Comparison of ENCODE assay signal across 1 cellular context in the genomic region with DNA sequence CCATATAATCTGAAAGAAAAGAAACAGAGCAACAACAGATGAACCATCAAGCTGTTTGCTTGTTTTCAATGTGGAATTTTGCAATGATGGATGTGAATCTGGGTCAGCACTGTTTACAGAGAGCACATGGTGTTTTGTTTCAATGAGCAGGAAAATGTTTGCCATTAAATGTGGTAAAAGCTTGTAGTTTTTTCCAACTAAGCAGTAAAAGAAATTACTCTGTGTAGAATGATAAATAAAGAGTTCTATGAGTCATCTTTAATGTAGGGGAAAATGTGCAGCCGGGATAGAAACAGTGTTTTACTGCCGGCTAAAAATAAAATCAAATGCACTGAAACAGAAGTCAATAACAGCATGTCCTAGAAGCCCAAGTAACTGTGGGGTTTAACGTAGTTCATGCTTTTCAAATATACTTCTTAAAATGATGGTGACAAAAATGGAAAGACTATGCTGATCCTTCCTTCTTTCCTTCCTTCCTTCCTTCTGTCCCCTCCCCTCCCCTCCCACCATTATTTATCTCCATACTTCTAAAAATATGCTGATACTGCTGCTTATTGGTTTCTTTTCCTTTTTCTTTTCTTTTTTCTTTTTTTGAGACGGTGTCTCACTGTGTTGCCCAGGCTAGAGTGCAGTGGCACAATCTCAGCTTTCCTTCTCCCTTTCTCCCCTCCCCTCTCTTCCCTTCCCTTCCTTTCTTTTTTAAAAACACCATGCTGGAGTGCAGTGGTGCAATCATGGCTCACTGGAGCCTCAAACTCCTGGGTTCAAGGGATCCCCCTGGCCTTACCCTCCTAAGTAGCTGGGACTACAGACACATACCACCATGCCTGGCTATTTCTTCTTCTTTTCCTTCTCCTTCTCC.
A peak's percentile ranks its signal among the peaks of the same experiment; 100 is the strongest.
TF ChIP-seq lines count a peak whose summit lies in the region.

No MANE protein-coding gene starts in this region.

TF ChIP-seq in HepG2, 621 proteins besides CTCF, POLR2A, EP300 and RAD21 (continued from another document and continues in another):
- TF ChIP-seq, protein P1, sequence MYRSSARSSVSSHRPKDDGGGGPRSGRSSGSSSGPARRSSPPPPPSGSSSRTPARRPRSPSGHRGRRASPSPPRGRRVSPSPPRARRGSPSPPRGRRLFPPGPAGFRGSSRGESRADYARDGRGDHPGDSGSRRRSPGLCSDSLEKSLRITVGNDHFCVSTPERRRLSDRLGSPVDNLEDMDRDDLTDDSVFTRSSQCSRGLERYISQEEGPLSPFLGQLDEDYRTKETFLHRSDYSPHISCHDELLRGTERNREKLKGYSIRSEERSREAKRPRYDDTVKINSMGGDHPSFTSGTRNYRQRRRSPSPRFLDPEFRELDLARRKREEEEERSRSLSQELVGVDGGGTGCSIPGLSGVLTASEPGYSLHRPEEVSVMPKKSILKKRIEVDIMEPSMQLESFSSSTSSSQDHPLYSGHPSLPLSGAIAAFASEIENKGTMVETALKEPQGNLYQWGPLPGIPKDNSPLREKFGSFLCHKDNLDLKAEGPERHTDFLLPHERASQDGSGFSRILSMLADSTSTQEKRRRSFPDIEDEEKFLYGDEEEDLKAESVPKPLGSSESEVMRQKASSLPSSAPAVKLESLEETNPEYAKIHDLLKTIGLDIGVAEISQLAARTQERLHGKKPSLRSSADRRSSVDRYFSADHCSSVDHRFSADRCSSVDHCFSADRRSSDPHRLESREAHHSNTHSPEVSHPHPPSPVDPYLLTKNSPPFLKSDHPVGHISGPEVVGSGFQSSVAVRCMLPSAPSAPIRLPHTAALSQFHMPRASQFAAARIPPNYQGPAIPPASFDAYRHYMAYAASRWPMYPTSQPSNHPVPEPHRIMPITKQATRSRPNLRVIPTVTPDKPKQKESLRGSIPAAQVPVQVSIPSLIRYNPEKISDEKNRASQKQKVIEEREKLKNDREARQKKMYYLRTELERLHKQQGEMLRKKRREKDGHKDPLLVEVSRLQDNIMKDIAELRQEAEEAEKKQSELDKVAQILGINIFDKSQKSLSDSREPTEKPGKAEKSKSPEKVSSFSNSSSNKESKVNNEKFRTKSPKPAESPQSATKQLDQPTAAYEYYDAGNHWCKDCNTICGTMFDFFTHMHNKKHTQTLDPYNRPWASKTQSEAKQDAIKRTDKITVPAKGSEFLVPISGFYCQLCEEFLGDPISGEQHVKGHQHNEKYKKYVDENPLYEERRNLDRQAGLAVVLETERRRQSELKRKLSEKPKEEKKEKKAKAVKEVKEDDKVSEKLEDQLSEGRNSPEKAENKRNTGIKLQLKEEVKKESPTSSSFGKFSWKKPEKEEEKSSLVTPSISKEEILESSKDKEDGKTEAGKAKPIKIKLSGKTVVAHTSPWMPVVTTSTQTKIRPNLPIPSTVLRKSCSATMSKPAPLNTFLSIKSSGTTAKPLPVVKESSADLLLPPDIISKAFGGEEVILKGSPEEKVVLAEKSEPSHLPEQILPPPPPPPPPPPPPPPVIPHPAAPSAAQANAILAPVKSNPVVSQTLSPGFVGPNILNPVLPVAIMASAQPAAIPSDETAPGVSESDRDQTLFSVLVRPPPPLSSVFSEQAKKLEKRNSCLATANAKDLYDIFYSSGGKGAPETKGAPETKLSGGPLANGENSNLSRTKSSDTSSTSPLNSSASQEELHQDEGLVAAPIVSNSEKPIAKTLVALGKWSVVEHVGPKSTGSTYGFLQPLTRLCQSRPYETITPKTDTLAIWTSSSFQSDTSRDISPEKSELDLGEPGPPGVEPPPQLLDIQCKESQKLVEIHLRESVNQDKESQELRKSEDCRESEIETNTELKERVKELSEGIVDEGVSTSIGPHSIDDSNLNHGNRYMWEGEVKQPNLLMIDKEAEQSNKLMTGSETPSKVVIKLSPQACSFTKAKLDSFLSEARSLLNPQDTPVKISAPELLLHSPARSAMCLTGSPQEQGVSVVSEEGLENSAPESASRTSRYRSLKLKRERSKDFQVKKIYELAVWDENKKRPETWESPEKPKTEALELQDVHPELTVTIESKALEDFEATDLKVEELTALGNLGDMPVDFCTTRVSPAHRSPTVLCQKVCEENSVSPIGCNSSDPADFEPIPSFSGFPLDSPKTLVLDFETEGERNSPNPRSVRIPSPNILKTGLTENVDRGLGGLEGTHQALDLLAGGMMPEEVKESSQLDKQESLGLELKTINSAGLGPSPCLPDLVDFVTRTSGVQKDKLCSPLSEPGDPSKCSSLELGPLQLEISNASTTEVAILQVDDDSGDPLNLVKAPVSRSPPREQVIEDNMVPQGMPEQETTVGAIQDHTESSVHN (CRISPR knock-in tag; IDR thresholded peaks at IDR 0.05) = no peak
- peak; percentile 51; the same call in 1 of the 2 replicates for TF ChIP-seq KAT8 (CRISPR knock-in tag; IDR thresholded peaks at IDR 0.05)
- no peak; the same call in none of the 2 replicates for TF ChIP-seq GABPB1 (CRISPR knock-in tag; IDR thresholded peaks at IDR 0.05)
- TF ChIP-seq RARG (CRISPR knock-in tag; IDR thresholded peaks at IDR 0.05; ENCODE audit: low read depth) = no peak
- TF ChIP-seq GATAD2A (CRISPR knock-in tag; IDR thresholded peaks at IDR 0.05) = peak; percentile 95
- TF ChIP-seq CREM (IDR thresholded peaks at IDR 0.05) = peak; percentile 63; the same call in 1 of the 2 replicates
- no peak for TF ChIP-seq CREM (CRISPR knock-in tag; IDR thresholded peaks at IDR 0.05)
- TF ChIP-seq ZNF816 (CRISPR knock-in tag; IDR thresholded peaks at IDR 0.05; ENCODE audit: borderline replicate concordance) = no peak
- no peak for TF ChIP-seq ZNF484 (CRISPR knock-in tag; IDR thresholded peaks at IDR 0.05; ENCODE audit: borderline replicate concordance, low read depth)
- TF ChIP-seq, protein P2, sequence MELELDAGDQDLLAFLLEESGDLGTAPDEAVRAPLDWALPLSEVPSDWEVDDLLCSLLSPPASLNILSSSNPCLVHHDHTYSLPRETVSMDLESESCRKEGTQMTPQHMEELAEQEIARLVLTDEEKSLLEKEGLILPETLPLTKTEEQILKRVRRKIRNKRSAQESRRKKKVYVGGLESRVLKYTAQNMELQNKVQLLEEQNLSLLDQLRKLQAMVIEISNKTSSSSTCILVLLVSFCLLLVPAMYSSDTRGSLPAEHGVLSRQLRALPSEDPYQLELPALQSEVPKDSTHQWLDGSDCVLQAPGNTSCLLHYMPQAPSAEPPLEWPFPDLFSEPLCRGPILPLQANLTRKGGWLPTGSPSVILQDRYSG (CRISPR knock-in tag; IDR thresholded peaks at IDR 0.05) = no peak
- TF ChIP-seq, protein P3, sequence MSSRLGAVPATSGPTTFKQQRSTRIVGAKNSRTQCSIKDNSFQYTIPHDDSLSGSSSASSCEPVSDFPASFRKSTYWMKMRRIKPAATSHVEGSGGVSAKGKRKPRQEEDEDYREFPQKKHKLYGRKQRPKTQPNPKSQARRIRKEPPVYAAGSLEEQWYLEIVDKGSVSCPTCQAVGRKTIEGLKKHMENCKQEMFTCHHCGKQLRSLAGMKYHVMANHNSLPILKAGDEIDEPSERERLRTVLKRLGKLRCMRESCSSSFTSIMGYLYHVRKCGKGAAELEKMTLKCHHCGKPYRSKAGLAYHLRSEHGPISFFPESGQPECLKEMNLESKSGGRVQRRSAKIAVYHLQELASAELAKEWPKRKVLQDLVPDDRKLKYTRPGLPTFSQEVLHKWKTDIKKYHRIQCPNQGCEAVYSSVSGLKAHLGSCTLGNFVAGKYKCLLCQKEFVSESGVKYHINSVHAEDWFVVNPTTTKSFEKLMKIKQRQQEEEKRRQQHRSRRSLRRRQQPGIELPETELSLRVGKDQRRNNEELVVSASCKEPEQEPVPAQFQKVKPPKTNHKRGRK (CRISPR knock-in tag; IDR thresholded peaks at IDR 0.05) = no peak
- TF ChIP-seq U2AF1 (optimal IDR thresholded peaks at IDR 0.05; ENCODE audit: low read depth, low read length) = no peak
- no peak for TF ChIP-seq ZMAT3 (CRISPR knock-in tag; conservative IDR thresholded peaks at IDR 0.05)
- TF ChIP-seq MAFG (CRISPR knock-in tag; IDR thresholded peaks at IDR 0.05) = no peak
- TF ChIP-seq SKI (IDR thresholded peaks at IDR 0.05; ENCODE audit: partially characterized antibody) = peak; percentile 42
- TF ChIP-seq HNRNPLL (IDR thresholded peaks at IDR 0.05; ENCODE audit: low read depth, low read length, poor library complexity, severe bottlenecking) = no peak
- no peak for TF ChIP-seq AGO2 (optimal IDR thresholded peaks at IDR 0.05; ENCODE audit: low read depth, low read length)
- TF ChIP-seq AGO1 (IDR thresholded peaks at IDR 0.05; ENCODE audit: low read depth, low read length, poor library complexity, severe bottlenecking) = no peak
- TF ChIP-seq ZSCAN21 (CRISPR knock-in tag; IDR thresholded peaks at IDR 0.05; ENCODE audit: borderline replicate concordance) = no peak
- TF ChIP-seq ZNF891 (CRISPR knock-in tag; IDR thresholded peaks at IDR 0.05) = no peak
- TF ChIP-seq, protein P4, sequence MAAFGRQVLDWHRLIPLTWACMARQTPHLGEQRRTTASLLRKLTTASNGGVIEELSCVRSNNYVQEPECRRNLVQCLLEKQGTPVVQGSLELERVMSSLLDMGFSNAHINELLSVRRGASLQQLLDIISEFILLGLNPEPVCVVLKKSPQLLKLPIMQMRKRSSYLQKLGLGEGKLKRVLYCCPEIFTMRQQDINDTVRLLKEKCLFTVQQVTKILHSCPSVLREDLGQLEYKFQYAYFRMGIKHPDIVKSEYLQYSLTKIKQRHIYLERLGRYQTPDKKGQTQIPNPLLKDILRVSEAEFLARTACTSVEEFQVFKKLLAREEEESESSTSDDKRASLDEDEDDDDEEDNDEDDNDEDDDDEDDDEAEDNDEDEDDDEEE (CRISPR knock-in tag; IDR thresholded peaks at IDR 0.05) = 0 out of 2 replicates have a peak, but pooled peaks have one; percentile 53
- TF ChIP-seq, protein P5, sequence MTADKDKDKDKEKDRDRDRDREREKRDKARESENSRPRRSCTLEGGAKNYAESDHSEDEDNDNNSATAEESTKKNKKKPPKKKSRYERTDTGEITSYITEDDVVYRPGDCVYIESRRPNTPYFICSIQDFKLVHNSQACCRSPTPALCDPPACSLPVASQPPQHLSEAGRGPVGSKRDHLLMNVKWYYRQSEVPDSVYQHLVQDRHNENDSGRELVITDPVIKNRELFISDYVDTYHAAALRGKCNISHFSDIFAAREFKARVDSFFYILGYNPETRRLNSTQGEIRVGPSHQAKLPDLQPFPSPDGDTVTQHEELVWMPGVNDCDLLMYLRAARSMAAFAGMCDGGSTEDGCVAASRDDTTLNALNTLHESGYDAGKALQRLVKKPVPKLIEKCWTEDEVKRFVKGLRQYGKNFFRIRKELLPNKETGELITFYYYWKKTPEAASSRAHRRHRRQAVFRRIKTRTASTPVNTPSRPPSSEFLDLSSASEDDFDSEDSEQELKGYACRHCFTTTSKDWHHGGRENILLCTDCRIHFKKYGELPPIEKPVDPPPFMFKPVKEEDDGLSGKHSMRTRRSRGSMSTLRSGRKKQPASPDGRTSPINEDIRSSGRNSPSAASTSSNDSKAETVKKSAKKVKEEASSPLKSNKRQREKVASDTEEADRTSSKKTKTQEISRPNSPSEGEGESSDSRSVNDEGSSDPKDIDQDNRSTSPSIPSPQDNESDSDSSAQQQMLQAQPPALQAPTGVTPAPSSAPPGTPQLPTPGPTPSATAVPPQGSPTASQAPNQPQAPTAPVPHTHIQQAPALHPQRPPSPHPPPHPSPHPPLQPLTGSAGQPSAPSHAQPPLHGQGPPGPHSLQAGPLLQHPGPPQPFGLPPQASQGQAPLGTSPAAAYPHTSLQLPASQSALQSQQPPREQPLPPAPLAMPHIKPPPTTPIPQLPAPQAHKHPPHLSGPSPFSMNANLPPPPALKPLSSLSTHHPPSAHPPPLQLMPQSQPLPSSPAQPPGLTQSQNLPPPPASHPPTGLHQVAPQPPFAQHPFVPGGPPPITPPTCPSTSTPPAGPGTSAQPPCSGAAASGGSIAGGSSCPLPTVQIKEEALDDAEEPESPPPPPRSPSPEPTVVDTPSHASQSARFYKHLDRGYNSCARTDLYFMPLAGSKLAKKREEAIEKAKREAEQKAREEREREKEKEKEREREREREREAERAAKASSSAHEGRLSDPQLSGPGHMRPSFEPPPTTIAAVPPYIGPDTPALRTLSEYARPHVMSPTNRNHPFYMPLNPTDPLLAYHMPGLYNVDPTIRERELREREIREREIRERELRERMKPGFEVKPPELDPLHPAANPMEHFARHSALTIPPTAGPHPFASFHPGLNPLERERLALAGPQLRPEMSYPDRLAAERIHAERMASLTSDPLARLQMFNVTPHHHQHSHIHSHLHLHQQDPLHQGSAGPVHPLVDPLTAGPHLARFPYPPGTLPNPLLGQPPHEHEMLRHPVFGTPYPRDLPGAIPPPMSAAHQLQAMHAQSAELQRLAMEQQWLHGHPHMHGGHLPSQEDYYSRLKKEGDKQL (CRISPR knock-in tag; IDR thresholded peaks at IDR 0.05; ENCODE audit: low read depth) = no peak
- TF ChIP-seq ZNF589 (CRISPR knock-in tag; conservative IDR thresholded peaks at IDR 0.05) = no peak
- TF ChIP-seq ZNF143 (CRISPR knock-in tag; IDR thresholded peaks at IDR 0.05) = no peak
- TF ChIP-seq, protein P6, sequence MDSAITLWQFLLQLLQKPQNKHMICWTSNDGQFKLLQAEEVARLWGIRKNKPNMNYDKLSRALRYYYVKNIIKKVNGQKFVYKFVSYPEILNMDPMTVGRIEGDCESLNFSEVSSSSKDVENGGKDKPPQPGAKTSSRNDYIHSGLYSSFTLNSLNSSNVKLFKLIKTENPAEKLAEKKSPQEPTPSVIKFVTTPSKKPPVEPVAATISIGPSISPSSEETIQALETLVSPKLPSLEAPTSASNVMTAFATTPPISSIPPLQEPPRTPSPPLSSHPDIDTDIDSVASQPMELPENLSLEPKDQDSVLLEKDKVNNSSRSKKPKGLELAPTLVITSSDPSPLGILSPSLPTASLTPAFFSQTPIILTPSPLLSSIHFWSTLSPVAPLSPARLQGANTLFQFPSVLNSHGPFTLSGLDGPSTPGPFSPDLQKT (CRISPR knock-in tag; IDR thresholded peaks at IDR 0.05; ENCODE audit: borderline replicate concordance) = no peak
- TF ChIP-seq MTF1 (CRISPR knock-in tag; IDR thresholded peaks at IDR 0.05) = no peak
- no peak for TF ChIP-seq TCF7L2 (IDR thresholded peaks at IDR 0.05; ENCODE audit: low read depth, low read length)
- TF ChIP-seq, protein P7, sequence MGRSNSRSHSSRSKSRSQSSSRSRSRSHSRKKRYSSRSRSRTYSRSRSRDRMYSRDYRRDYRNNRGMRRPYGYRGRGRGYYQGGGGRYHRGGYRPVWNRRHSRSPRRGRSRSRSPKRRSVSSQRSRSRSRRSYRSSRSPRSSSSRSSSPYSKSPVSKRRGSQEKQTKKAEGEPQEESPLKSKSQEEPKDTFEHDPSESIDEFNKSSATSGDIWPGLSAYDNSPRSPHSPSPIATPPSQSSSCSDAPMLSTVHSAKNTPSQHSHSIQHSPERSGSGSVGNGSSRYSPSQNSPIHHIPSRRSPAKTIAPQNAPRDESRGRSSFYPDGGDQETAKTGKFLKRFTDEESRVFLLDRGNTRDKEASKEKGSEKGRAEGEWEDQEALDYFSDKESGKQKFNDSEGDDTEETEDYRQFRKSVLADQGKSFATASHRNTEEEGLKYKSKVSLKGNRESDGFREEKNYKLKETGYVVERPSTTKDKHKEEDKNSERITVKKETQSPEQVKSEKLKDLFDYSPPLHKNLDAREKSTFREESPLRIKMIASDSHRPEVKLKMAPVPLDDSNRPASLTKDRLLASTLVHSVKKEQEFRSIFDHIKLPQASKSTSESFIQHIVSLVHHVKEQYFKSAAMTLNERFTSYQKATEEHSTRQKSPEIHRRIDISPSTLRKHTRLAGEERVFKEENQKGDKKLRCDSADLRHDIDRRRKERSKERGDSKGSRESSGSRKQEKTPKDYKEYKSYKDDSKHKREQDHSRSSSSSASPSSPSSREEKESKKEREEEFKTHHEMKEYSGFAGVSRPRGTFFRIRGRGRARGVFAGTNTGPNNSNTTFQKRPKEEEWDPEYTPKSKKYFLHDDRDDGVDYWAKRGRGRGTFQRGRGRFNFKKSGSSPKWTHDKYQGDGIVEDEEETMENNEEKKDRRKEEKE (IDR thresholded peaks at IDR 0.05) = no peak
